18 cellular contexts compared by ENCODE assay signal in the genomic region with DNA sequence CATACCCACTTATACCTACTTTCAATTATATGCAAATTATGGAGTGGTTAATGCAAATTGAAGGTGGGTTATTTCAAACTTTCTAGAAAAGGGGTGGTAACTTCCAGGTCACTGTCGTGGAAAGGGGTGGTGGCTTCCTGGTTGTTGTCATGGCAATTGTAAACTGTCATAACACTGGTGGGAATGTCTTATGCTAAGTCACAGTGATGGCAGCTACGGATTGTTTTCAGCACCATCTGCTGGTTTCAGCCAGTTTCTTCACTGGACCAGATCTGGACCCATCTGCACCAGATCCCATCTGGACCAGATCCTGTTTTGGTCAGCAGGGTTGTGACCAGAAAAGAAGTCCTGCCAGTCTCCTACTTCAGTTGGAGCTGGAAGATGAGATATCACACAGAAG.
"Had no signal": no experiment of that assay in that cellular context is flagged by ENCODE, and none has a peak within 500 bp of the region (broad histone marks: within the 10 kb centered on the region; RNA-seq: fewer than 3 reads in every experiment).

No MANE protein-coding gene starts in this region.

- H3K36me3 ChIP-seq: brain microvascular endothelial cell, esophagus squamous epithelium, gastroesophageal sphincter, heart right ventricle, pancreas, sigmoid colon had no signal

- ATAC-seq: gastroesophageal sphincter; mucosa of descending colon; naive thymus-derived CD4-positive, alpha-beta T cell; pancreas; stimulated activated effector memory CD8-positive, alpha-beta T cell treated with anti-CD3 and anti-CD28 coated beads, Interleukin-12 subunit alpha, Interleukin-12 subunit beta, amount 100 ng/mL, for 72 hours had no signal

- H3K27me3 ChIP-seq: brain microvascular endothelial cell, esophagus squamous epithelium, gastroesophageal sphincter, pancreas, sigmoid colon had no signal

- H3K4me3 ChIP-seq: esophagus squamous epithelium, gastroesophageal sphincter, heart right ventricle, mucosa of descending colon, pancreas, sigmoid colon had no signal

- DNase-seq: activated CD4-positive, alpha-beta T cell treated with anti-CD3 and anti-CD28 coated beads, Interleukin-2, amount 10 ng/mL, durations not matched to agents 7 days and 5 days; activated CD8-positive, alpha-beta memory T cell treated with anti-CD3 and anti-CD28 coated beads for 24 hours; activated naive CD4-positive, alpha-beta T cell; activated naive CD8-positive, alpha-beta T cell treated with anti-CD3 and anti-CD28 coated beads, Interleukin-2, amount 10 ng/mL, durations not matched to agents 7 days and 5 days; brain microvascular endothelial cell; cortex of kidney; effector CD4-positive, alpha-beta T cell; esophagus squamous epithelium; heart right ventricle; mucosa of descending colon; naive thymus-derived CD4-positive, alpha-beta T cell; pancreas; sigmoid colon; stimulated activated CD4-positive, alpha-beta T cell treated with anti-CD3 and anti-CD28 coated beads, Interleukin-12 subunit alpha, Interleukin-12 subunit beta, amount 100 ng/mL, for 4 hours; stimulated activated CD4-positive, alpha-beta T cell treated with anti-CD3 and anti-CD28 coated beads, Interleukin-2, amount 100 ng/mL, for 24 hours; T-helper 9 cell had no signal

- H3K4me1 ChIP-seq: esophagus squamous epithelium, gastroesophageal sphincter, heart right ventricle, pancreas, sigmoid colon had no signal

- H3K27ac ChIP-seq: brain microvascular endothelial cell, esophagus squamous epithelium, gastroesophageal sphincter, heart right ventricle, pancreas, sigmoid colon had no signal

- H3K9me3 ChIP-seq: esophagus squamous epithelium, gastroesophageal sphincter, heart right ventricle, pancreas, sigmoid colon had no signal
